ENCODE assay signal across 33 cellular contexts in the genomic region with DNA sequence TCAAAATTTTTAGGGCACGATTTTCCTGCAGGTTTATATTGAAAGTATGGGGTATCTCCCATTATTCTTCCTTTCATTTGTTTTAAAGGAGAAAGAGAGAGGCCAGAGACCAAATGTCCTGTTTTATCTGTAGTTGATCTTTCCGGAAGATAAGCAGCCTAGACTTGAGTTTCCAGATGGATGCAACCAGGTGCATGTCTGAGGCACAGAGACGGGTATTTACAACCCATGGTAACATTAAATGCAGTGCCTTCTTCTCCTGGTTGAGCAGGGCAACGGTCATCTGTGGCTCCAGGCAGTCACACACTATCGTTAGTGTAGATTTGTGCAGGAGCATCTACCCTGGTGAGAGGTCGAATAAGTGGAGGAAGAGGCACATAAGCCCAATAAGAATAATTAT.
"Had no signal": no experiment of that assay in that cellular context is flagged by ENCODE, and none has a peak within 500 bp of the region (broad histone marks: within the 10 kb centered on the region; RNA-seq: fewer than 3 reads in every experiment).

No MANE protein-coding gene starts in this region.

- ATAC-seq: activated naive CD4-positive, alpha-beta T cell treated with anti-CD3 and anti-CD28 coated beads, Interleukin-2, amount 50 U/mL, for 72 hours; activated T-cell treated with anti-CD3 and anti-CD28 coated beads, Interleukin-2, amount 50 U/mL, for 72 hours; effector memory CD8-positive, alpha-beta T cell; foreskin keratinocyte; gastrocnemius medialis; heart right ventricle; T-helper 17 cell; WTC11 had no signal

- DNase-seq: activated CD4-positive, alpha-beta memory T cell treated with anti-CD3 and anti-CD28 coated beads, Interleukin-2, amount 10 ng/mL, durations not matched to agents 7 days and 5 days; activated CD4-positive, alpha-beta T cell treated with anti-CD3 and anti-CD28 coated beads for 1 hour; activated CD4-positive, alpha-beta T cell treated with anti-CD3 and anti-CD28 coated beads for 4 hours; activated CD4-positive, alpha-beta T cell treated with anti-CD3 and anti-CD28 coated beads, Interleukin-2, amount 10 ng/mL, durations not matched to agents 7 days and 5 days; activated CD4-positive, alpha-beta T cell treated with anti-CD3 and anti-CD28 coated beads, Interleukin-2, amount 50 U/mL, for 4 hours; activated CD8-positive, alpha-beta memory T cell treated with anti-CD3 and anti-CD28 coated beads, Interleukin-2, amount 50 U/mL, for 48 hours; activated gamma-delta T cell; activated naive CD4-positive, alpha-beta T cell; activated naive CD4-positive, alpha-beta T cell treated with anti-CD3 and anti-CD28 coated beads, Interleukin-2, amount 10 ng/mL, durations not matched to agents 7 days and 5 days; activated naive CD8-positive, alpha-beta T cell treated with anti-CD3 and anti-CD28 coated beads, Interleukin-2, amount 10 ng/mL, durations not matched to agents 7 days and 5 days; activated T-cell treated with anti-CD3 and anti-CD28 coated beads for 4 hours; activated T-cell treated with anti-CD3 and anti-CD28 coated beads, Interleukin-2, amount 50 U/mL, for 24 hours; activated T-cell treated with anti-CD3 and anti-CD28 coated beads, Interleukin-2, amount 50 U/mL, for 72 hours; cortex of kidney; dermis blood vessel endothelial cell; effector CD4-positive, alpha-beta T cell; effector memory CD8-positive, alpha-beta T cell; erythroblast; foreskin keratinocyte; gastrocnemius medialis; heart right ventricle; T-helper 1 cell; T-helper 17 cell; T1000 had no signal

- H3K27me3 Mint-ChIP-seq: activated CD4-positive, alpha-beta memory T cell treated with anti-CD3 and anti-CD28 coated beads, Interleukin-2, amount 10 ng/mL, durations not matched to agents 7 days and 5 days; activated CD4-positive, alpha-beta T cell treated with anti-CD3 and anti-CD28 coated beads, Interleukin-2, amount 10 ng/mL, durations not matched to agents 7 days and 5 days; activated naive CD4-positive, alpha-beta T cell treated with anti-CD3 and anti-CD28 coated beads, Interleukin-2, amount 10 ng/mL, durations not matched to agents 7 days and 5 days; activated naive CD8-positive, alpha-beta T cell treated with anti-CD3 and anti-CD28 coated beads, Interleukin-2, amount 10 ng/mL, durations not matched to agents 7 days and 5 days; activated T-cell treated with anti-CD3 and anti-CD28 coated beads, Interleukin-2, amount 50 U/mL, for 24 hours; brain; central memory CD8-positive, alpha-beta T cell; effector memory CD8-positive, alpha-beta T cell; T-helper 17 cell had no signal

- H3K4me1 Mint-ChIP-seq: activated CD4-positive, alpha-beta memory T cell treated with anti-CD3 and anti-CD28 coated beads, Interleukin-2, amount 10 ng/mL, durations not matched to agents 7 days and 5 days; activated CD4-positive, alpha-beta T cell treated with anti-CD3 and anti-CD28 coated beads, Interleukin-2, amount 10 ng/mL, durations not matched to agents 7 days and 5 days; activated naive CD4-positive, alpha-beta T cell treated with anti-CD3 and anti-CD28 coated beads, Interleukin-2, amount 10 ng/mL, durations not matched to agents 7 days and 5 days; activated naive CD8-positive, alpha-beta T cell treated with anti-CD3 and anti-CD28 coated beads, Interleukin-2, amount 10 ng/mL, durations not matched to agents 7 days and 5 days; brain; central memory CD8-positive, alpha-beta T cell; T-helper 17 cell; WTC11 had no signal

- H3K27ac ChIP-seq: ascending aorta, breast epithelium, cardiac muscle cell, esophagus muscularis mucosa, foreskin keratinocyte, gastrocnemius medialis, heart right ventricle had no signal

- H3K4me3 Mint-ChIP-seq: activated CD4-positive, alpha-beta memory T cell treated with anti-CD3 and anti-CD28 coated beads, Interleukin-2, amount 10 ng/mL, durations not matched to agents 7 days and 5 days; activated CD4-positive, alpha-beta T cell treated with anti-CD3 and anti-CD28 coated beads, Interleukin-2, amount 10 ng/mL, durations not matched to agents 7 days and 5 days; activated naive CD4-positive, alpha-beta T cell treated with anti-CD3 and anti-CD28 coated beads, Interleukin-2, amount 10 ng/mL, durations not matched to agents 7 days and 5 days; activated naive CD8-positive, alpha-beta T cell treated with anti-CD3 and anti-CD28 coated beads, Interleukin-2, amount 10 ng/mL, durations not matched to agents 7 days and 5 days; activated T-cell treated with anti-CD3 and anti-CD28 coated beads, Interleukin-2, amount 50 U/mL, for 24 hours; activated T-cell treated with anti-CD3 and anti-CD28 coated beads, Interleukin-2, amount 50 U/mL, for 72 hours; brain; central memory CD8-positive, alpha-beta T cell; effector memory CD8-positive, alpha-beta T cell; T-helper 17 cell; T-helper 2 cell treated with Interferon-gamma antibody and Interleukin-4, amounts not matched to agents 5 μg/mL and 100 μg/mL, for 36 hours; WTC11 had no signal

- H3K36me3 ChIP-seq: ascending aorta, breast epithelium, cardiac muscle cell, esophagus muscularis mucosa, gastrocnemius medialis, heart right ventricle had no signal

- H3K4me3 ChIP-seq: ascending aorta, breast epithelium, cardiac muscle cell, esophagus muscularis mucosa, gastrocnemius medialis, heart right ventricle had no signal

- H3K36me3 Mint-ChIP-seq: activated naive CD8-positive, alpha-beta T cell treated with anti-CD3 and anti-CD28 coated beads, Interleukin-2, amount 10 ng/mL, durations not matched to agents 7 days and 5 days had no signal

- H3K9me3 ChIP-seq: gastrocnemius medialis had no signal

- H3K4me1 ChIP-seq: ascending aorta, breast epithelium, esophagus muscularis mucosa, foreskin keratinocyte, gastrocnemius medialis, heart right ventricle had no signal

- H3K27me3 ChIP-seq: ascending aorta, breast epithelium, cardiac muscle cell, esophagus muscularis mucosa, foreskin keratinocyte, gastrocnemius medialis, heart right ventricle had no signal

- H3K27ac Mint-ChIP-seq: activated CD4-positive, alpha-beta memory T cell treated with anti-CD3 and anti-CD28 coated beads, Interleukin-2, amount 10 ng/mL, durations not matched to agents 7 days and 5 days; activated CD4-positive, alpha-beta T cell treated with anti-CD3 and anti-CD28 coated beads, Interleukin-2, amount 10 ng/mL, durations not matched to agents 7 days and 5 days; activated naive CD4-positive, alpha-beta T cell treated with anti-CD3 and anti-CD28 coated beads, Interleukin-2, amount 10 ng/mL, durations not matched to agents 7 days and 5 days; activated naive CD4-positive, alpha-beta T cell treated with anti-CD3 and anti-CD28 coated beads, Interleukin-2, amount 50 U/mL, for 72 hours; activated naive CD8-positive, alpha-beta T cell treated with anti-CD3 and anti-CD28 coated beads, Interleukin-2, amount 10 ng/mL, durations not matched to agents 7 days and 5 days; activated T-cell treated with anti-CD3 and anti-CD28 coated beads, Interleukin-2, amount 50 U/mL, for 24 hours; activated T-cell treated with anti-CD3 and anti-CD28 coated beads, Interleukin-2, amount 50 U/mL, for 72 hours; brain; effector memory CD8-positive, alpha-beta T cell; T-helper 17 cell; T-helper 2 cell treated with Interferon-gamma antibody and Interleukin-4, amounts not matched to agents 5 μg/mL and 100 μg/mL, for 36 hours; WTC11 had no signal
